In the genomic region with DNA sequence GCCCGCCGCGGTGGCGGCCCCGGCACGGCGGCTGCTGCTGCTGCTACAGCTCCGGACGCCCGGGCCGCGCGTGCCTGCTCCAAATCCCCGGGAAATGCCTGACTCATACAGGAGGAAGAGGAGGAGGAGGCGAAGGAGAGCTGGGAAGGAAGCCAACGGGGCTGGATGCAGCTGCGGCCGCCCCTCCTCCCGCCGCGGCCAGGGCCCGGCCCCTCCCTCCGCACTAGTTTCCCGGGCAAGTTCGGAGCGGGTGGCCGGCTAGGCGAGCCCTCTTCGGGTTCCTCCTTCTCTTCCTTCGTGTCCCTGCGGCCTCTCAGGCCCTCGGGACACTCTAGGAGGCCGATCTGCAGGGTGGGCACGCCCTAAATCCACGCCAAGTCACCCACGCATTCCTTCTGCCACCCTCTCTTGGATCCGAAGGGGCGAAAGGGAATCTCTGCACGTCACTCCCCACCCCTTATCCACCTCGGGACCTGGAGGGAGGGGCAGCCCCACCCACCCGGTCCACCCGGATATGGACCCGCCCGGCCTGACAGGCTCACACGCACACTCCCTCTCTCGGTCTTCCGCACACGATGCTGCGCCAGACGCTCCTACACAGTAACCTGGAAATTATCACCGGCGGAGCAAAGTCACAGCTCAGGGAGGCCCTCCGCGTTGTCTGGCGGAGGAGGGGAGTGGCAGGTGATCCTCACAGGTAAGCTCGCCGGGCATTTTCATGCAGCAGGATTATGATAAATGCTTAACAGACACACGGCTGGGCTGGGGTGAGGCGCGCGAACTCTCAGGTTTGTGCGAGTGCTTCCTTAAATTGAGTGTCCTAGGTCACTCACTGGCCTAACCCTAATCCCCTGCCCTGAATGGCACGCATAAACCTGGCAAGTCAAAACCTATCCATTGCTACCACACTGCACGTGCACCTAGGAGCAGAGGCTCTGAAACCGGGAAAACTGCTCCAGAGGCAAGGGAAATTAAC, we compare ENCODE assay signal across 1 cellular context.
A peak's percentile ranks its signal among the peaks of the same experiment; 100 is the strongest.
TF ChIP-seq lines count a peak whose summit lies in the region.

A gene with protein sequence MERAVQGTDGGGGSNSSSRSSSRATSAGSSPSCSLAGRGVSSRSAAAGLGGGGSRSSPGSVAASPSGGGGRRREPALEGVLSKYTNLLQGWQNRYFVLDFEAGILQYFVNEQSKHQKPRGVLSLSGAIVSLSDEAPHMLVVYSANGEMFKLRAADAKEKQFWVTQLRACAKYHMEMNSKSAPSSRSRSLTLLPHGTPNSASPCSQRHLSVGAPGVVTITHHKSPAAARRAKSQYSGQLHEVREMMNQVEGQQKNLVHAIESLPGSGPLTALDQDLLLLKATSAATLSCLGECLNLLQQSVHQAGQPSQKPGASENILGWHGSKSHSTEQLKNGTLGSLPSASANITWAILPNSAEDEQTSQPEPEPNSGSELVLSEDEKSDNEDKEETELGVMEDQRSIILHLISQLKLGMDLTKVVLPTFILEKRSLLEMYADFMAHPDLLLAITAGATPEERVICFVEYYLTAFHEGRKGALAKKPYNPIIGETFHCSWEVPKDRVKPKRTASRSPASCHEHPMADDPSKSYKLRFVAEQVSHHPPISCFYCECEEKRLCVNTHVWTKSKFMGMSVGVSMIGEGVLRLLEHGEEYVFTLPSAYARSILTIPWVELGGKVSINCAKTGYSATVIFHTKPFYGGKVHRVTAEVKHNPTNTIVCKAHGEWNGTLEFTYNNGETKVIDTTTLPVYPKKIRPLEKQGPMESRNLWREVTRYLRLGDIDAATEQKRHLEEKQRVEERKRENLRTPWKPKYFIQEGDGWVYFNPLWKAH (minus strand): TSS at position 57 of the 976 bp plus-strand sequence. CDS start 83 bp downstream, outside the sequence.
A gene (plus strand): TSS at position 545 of the 976 bp plus-strand sequence. CDS start 7,330 bp downstream, outside the sequence.

TF ChIP-seq in K562, 482 proteins besides CTCF, POLR2A, EP300 and RAD21:
- TF ChIP-seq SREBF1 (IDR thresholded peaks at IDR 0.05; ENCODE audit: borderline replicate concordance, low read depth, low read length) (no peak), EGR1 (conservative IDR thresholded peaks at IDR 0.05) (0 out of 2 replicates have a peak, but pooled peaks have one; percentile 6)
- TF ChIP-seq, protein P1, sequence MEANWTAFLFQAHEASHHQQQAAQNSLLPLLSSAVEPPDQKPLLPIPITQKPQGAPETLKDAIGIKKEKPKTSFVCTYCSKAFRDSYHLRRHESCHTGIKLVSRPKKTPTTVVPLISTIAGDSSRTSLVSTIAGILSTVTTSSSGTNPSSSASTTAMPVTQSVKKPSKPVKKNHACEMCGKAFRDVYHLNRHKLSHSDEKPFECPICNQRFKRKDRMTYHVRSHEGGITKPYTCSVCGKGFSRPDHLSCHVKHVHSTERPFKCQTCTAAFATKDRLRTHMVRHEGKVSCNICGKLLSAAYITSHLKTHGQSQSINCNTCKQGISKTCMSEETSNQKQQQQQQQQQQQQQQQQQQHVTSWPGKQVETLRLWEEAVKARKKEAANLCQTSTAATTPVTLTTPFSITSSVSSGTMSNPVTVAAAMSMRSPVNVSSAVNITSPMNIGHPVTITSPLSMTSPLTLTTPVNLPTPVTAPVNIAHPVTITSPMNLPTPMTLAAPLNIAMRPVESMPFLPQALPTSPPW (CRISPR knock-in tag; IDR thresholded peaks at IDR 0.05): peak; percentile 14; the same call in 1 of the 2 replicates
